6 cellular contexts compared by ENCODE assay signal in genomic region chr17:82003411-82004381, GRCh38. TPM values are rescaled to one million over a fixed set of nuclear protein-coding genes. Genes with fewer than 3 reads are reported as not detected.
A peak's percentile ranks its signal among the peaks of the same experiment; 100 is the strongest.
DNase-seq lines count a peak whose midpoint lies in the region; ATAC-seq and TF ChIP-seq lines count a peak whose summit lies in the region.

No MANE protein-coding gene starts in this region.

- no peak overlapping the region for H3K4me3 ChIP-seq in mucosa of descending colon

- no peak overlapping the region for H3K4me3 Mint-ChIP-seq in activated T-cell treated with anti-CD3 and anti-CD28 coated beads, Interleukin-2, amount 50 U/mL, for 72 hours

- no peaks in the 10 kb centered on the region for H3K9me3 ChIP-seq in mucosa of descending colon

- H3K36me3 ChIP-seq in mucosa of descending colon (ENCODE audit: low read depth): no peaks in the 10 kb centered on the region

- no peak overlapping the region for H3K27ac Mint-ChIP-seq in activated T-cell treated with anti-CD3 and anti-CD28 coated beads, Interleukin-2, amount 50 U/mL, for 72 hours

- TF ChIP-seq CTCF in mucosa of descending colon (IDR thresholded peaks at IDR 0.05): no peak

- H3K9me3 Mint-ChIP-seq in activated T-cell treated with anti-CD3 and anti-CD28 coated beads, Interleukin-2, amount 50 U/mL, for 72 hours: no peaks in the 10 kb centered on the region

- H3K4me1 ChIP-seq in mucosa of descending colon (ENCODE audit: low read depth): no peaks in the 10 kb centered on the region

- H3K4me1 Mint-ChIP-seq in activated T-cell treated with anti-CD3 and anti-CD28 coated beads, Interleukin-2, amount 50 U/mL, for 72 hours (ENCODE audit: low read depth): no peaks in the 10 kb centered on the region

- intact Hi-C loops in mucosa of descending colon (cut with DNase I, micrococcal nuclease): no loop called here

- peak; percentile 59 to 89 for ATAC-seq in activated T-cell treated with anti-CD3 and anti-CD28 coated beads, Interleukin-2, amount 50 U/mL, for 72 hours (replicated peaks in 1 of 2)
- peak; percentile 32 for ATAC-seq in mucosa of descending colon
- no peak for ATAC-seq in GM18909 (IDR thresholded peaks at IDR 0.05; ENCODE audit: poor library complexity, unreplicated experiment)

- H3K27me3 Mint-ChIP-seq in activated T-cell treated with anti-CD3 and anti-CD28 coated beads, Interleukin-2, amount 50 U/mL, for 72 hours (ENCODE audit: low read depth): no peaks in the 10 kb centered on the region

- DNase-seq in EH (ENCODE audit: low read depth): peak; percentile 98
- peak; percentile 23 to 40 for DNase-seq in activated T-cell treated with anti-CD3 and anti-CD28 coated beads, Interleukin-2, amount 50 U/mL, for 72 hours
- DNase-seq in mucosa of descending colon: no peak
- no peak for DNase-seq in DMS153 (lab: John Stamatoyannopoulos, UW)
- no peak for DNase-seq in nucleus accumbens (lab: John Stamatoyannopoulos, UW)

- H3K36me3 Mint-ChIP-seq in activated T-cell treated with anti-CD3 and anti-CD28 coated beads, Interleukin-2, amount 50 U/mL, for 72 hours (ENCODE audit: insufficient read depth in 2 of 2): no peaks in the 10 kb centered on the region

RNA-seq across cellular contexts. Expression of gene CENPX, which starts 19.0 kb away (rescaled TPM):
- 10 to 100 TPM; 32.2 to 44.0 TPM for total RNA-seq in activated T-cell treated with anti-CD3 and anti-CD28 coated beads, Interleukin-2, amount 50 U/mL, for 72 hours
- total RNA-seq in mucosa of descending colon: 100 to 1,000 TPM in 1 of 3 donors, 10 to 100 TPM in 2; 76.3 to 114 (median 81.3) TPM

RNA-seq across cellular contexts. Expression of gene LRRC45, which starts 19.4 kb away (rescaled TPM):
- total RNA-seq in activated T-cell treated with anti-CD3 and anti-CD28 coated beads, Interleukin-2, amount 50 U/mL, for 72 hours: 10 to 100 TPM; 11.8 to 15.4 TPM
- 10 to 100 TPM; 18.9 to 20.0 (median 19.8) TPM for total RNA-seq in mucosa of descending colon

RNA-seq across cellular contexts. Expression of gene ASPSCR1, which starts 26.3 kb away (rescaled TPM):
- 10 to 100 TPM; 32.0 to 34.2 TPM for total RNA-seq in activated T-cell treated with anti-CD3 and anti-CD28 coated beads, Interleukin-2, amount 50 U/mL, for 72 hours
- 10 to 100 TPM; 33.1 to 35.2 (median 34.5) TPM for total RNA-seq in mucosa of descending colon

RNA-seq across cellular contexts. Expression of gene RAC3, which starts 27.8 kb away (rescaled TPM):
- total RNA-seq in activated T-cell treated with anti-CD3 and anti-CD28 coated beads, Interleukin-2, amount 50 U/mL, for 72 hours: 10 to 100 TPM in 1 of 2 donors, 1 to 10 TPM in 1; 8.5 to 13.1 TPM
- total RNA-seq in mucosa of descending colon: 1 to 10 TPM; 3.4 to 6.2 (median 4.2) TPM

RNA-seq across cellular contexts. Expression of gene DCXR, which starts 33.8 kb away (rescaled TPM):
- 100 to 1,000 TPM; 114 to 125 TPM for total RNA-seq in activated T-cell treated with anti-CD3 and anti-CD28 coated beads, Interleukin-2, amount 50 U/mL, for 72 hours
- 100 to 1,000 TPM in 2 of 3 donors, 10 to 100 TPM in 1; 84.9 to 151 (median 124) TPM for total RNA-seq in mucosa of descending colon

Comparison
In these comparisons a context has a peak if more than half of its experiments do, and no peak if none do; other contexts are left out.
1. DNase-seq: peak in EH (single experiment) and activated T-cell treated with anti-CD3 and anti-CD28 coated beads, Interleukin-2, amount 50 U/mL, for 72 hours (2 of 2); none in mucosa of descending colon (0 of 3), DMS153 (single experiment) and nucleus accumbens (0 of 56).